8 cellular contexts compared by ENCODE assay signal in the genomic region with DNA sequence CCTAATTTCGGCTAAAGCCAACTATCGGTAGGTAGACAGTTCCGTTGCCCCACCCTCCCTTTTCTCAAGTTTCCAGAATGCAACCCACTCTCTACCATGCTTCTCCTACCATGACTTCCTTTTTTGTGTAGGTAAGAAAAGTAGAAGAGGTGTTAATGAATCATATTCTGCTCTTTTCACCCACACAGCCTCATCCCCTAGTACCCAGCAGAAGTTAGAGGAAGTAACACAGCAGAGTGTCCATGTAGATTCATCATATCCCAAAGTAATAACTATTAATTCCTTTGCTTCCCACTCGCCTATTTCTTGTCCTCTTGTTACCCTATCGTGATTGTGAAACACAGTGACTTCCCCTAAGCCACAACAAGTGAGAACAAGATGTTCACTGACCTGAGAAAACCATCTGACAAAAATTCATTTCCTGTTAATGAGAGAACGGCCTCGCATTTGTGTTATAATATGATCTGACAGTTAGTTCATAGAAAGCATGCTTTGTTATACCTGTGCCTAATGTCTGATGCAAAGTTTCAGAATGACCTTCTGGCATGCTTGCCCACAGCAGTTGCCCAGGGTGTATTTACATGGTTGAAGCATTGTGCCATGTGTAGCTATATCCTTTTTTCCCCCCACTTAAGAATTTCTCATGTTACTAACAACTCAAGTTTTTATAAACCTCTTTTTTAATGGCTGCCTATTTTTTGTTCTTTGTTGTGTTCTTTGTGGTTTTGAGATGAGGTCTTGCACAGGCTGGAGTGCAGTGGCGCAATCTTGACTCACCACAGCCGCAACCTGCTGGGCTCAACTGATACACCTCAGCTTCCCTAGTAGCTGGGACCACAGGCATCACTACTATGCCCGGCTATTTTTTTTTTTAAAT.
A peak's percentile ranks its signal among the peaks of the same experiment; 100 is the strongest.
DNase-seq lines count a peak whose midpoint lies in the region; ATAC-seq and TF ChIP-seq lines count a peak whose summit lies in the region.

No MANE protein-coding gene starts in this region.

- no peak overlapping the region for H3K4me3 ChIP-seq in right atrium auricular region

- H3K27me3 ChIP-seq in right atrium auricular region, result no peaks in the 10 kb centered on the region

- peaks cover 8% of the 10 kb centered on the region for H3K36me3 ChIP-seq in right atrium auricular region

- intact Hi-C loops in Right ventricle myocardium superior (cut with DNase I), result no loop called here

- peak; percentile 45 for ATAC-seq in Right ventricle myocardium superior (ENCODE audit: poor library complexity)
- peak; percentile 70 for ATAC-seq in HG03460 (IDR thresholded peaks at IDR 0.05; ENCODE audit: unreplicated experiment)

- H3K9me3 ChIP-seq in right atrium auricular region, result no peaks in the 10 kb centered on the region

- DNase-seq in Right ventricle myocardium superior, result no peak
- no peak for DNase-seq in right atrium auricular region (ENCODE audit: low spot score)
- peak; percentile 72 for DNase-seq in activated CD4-positive, alpha-beta T cell treated with anti-CD3 and anti-CD28 coated beads for 48 hours
- DNase-seq in epithelial cell of prostate (ENCODE audit: low read depth, low spot score), result peak; percentile 80
- peak; percentile 47 for DNase-seq in stimulated activated CD4-positive, alpha-beta T cell treated with anti-CD3 and anti-CD28 coated beads, Interleukin-4, amount 100 ng/mL, for 1 hour
- no peak for DNase-seq in amygdala (lab: John Stamatoyannopoulos, UW)
- DNase-seq in NCI-H2171 (lab: John Stamatoyannopoulos, UW), result no peak

- no peak for TF ChIP-seq CTCF in right atrium auricular region (IDR thresholded peaks at IDR 0.05)

- H3K27ac ChIP-seq in right atrium auricular region, result no peak overlapping the region
- H3K27ac ChIP-seq in epithelial cell of prostate, result peak overlapping the region; percentile 95

- H3K4me1 ChIP-seq in right atrium auricular region, result no peaks in the 10 kb centered on the region

Comparison
In these comparisons a context has a peak if more than half of its experiments do, and no peak if none do; other contexts are left out.
1. DNase-seq: peak in activated CD4-positive, alpha-beta T cell treated with anti-CD3 and anti-CD28 coated beads for 48 hours (single experiment), epithelial cell of prostate (single experiment) and stimulated activated CD4-positive, alpha-beta T cell treated with anti-CD3 and anti-CD28 coated beads, Interleukin-4, amount 100 ng/mL, for 1 hour (single experiment); none in Right ventricle myocardium superior (single experiment), right atrium auricular region (single experiment), amygdala (0 of 56) and NCI-H2171 (single experiment).